ENCODE assay signal across 14 cellular contexts in genomic region chr17:56310780-56311179, GRCh38.
"Had no signal": no experiment of that assay in that cellular context is flagged by ENCODE, and none has a peak within 500 bp of the region (broad histone marks: within the 10 kb centered on the region; RNA-seq: fewer than 3 reads in every experiment).

No MANE protein-coding gene starts in this region.

- H3K36me3 ChIP-seq: ascending aorta, colonic mucosa, gastroesophageal sphincter, heart left ventricle, left lung, spleen had no signal

- H3K4me1 ChIP-seq: ascending aorta, colonic mucosa, gastroesophageal sphincter, heart left ventricle, testis had no signal

- ATAC-seq: gastroesophageal sphincter; heart left ventricle; left lung; stimulated activated memory B cell treated with anti-CD40 and anti-IgM and Interleukin-4, amounts not matched to agents 10 μg/mL and 1 μg/mL and 100 μg/mL, for 72 hours had no signal

- DNase-seq: activated CD4-positive, alpha-beta T cell treated with anti-CD3 and anti-CD28 coated beads, Interleukin-2, amount 50 U/mL, for 4 hours; activated gamma-delta T cell; colonic mucosa; erythroblast; heart left ventricle; left lung; occipital lobe; posterior cingulate gyrus; spleen; stimulated activated CD4-positive, alpha-beta T cell treated with anti-CD3 and anti-CD28 coated beads, Interleukin-4, amount 100 ng/mL, for 4 hours; testis had no signal

- H3K27ac ChIP-seq: ascending aorta, colonic mucosa, gastroesophageal sphincter, heart left ventricle, testis had no signal

- H3K4me3 ChIP-seq: ascending aorta, colonic mucosa, gastroesophageal sphincter, heart left ventricle, left lung, spleen, testis had no signal

- H3K9me3 ChIP-seq: ascending aorta, colonic mucosa, gastroesophageal sphincter, heart left ventricle, left lung, spleen, testis had no signal

- H3K27me3 ChIP-seq: ascending aorta, colonic mucosa, gastroesophageal sphincter, heart left ventricle, left lung, spleen, testis had no signal
